In genomic region chr17:73539176-73539575, GRCh38 we compare ENCODE assay signal across 24 cellular contexts.
"Had no signal": no experiment of that assay in that cellular context is flagged by ENCODE, and none has a peak within 500 bp of the region (broad histone marks: within the 10 kb centered on the region; RNA-seq: fewer than 3 reads in every experiment).

No MANE protein-coding gene starts in this region.

- H3K4me1 ChIP-seq: adrenal gland, SJSA1 had no signal

- H3K27ac Mint-ChIP-seq: activated CD4-positive, alpha-beta T cell treated with anti-CD3 and anti-CD28 coated beads for 36 hours; activated CD8-positive, alpha-beta T cell treated with anti-CD3 and anti-CD28 coated beads, Interleukin-2, amount 10 ng/mL, durations not matched to agents 7 days and 5 days; activated naive CD8-positive, alpha-beta T cell treated with anti-CD3 and anti-CD28 coated beads, Interleukin-2, amount 10 ng/mL, durations not matched to agents 7 days and 5 days; IgD-negative memory B cell had no signal

- H3K9me3 ChIP-seq: adrenal gland, SJSA1 had no signal

- H3K27ac ChIP-seq: adrenal gland, SJSA1, VCaP had no signal

- H3K36me3 ChIP-seq: adrenal gland, SJSA1 had no signal

- H3K4me3 ChIP-seq: adrenal gland, SJSA1 had no signal

- H3K9me3 Mint-ChIP-seq: activated naive CD8-positive, alpha-beta T cell treated with anti-CD3 and anti-CD28 coated beads, Interleukin-2, amount 10 ng/mL, durations not matched to agents 7 days and 5 days; IgD-negative memory B cell had no signal

- H3K27me3 Mint-ChIP-seq: activated CD4-positive, alpha-beta T cell treated with anti-CD3 and anti-CD28 coated beads for 36 hours; activated naive CD8-positive, alpha-beta T cell treated with anti-CD3 and anti-CD28 coated beads, Interleukin-2, amount 10 ng/mL, durations not matched to agents 7 days and 5 days; IgD-negative memory B cell had no signal

- DNase-seq: activated CD4-positive, alpha-beta T cell treated with anti-CD3 and anti-CD28 coated beads for 36 hours; activated CD8-positive, alpha-beta memory T cell treated with anti-CD3 and anti-CD28 coated beads, Interleukin-2, amount 50 U/mL, for 48 hours; activated CD8-positive, alpha-beta T cell treated with anti-CD3 and anti-CD28 coated beads, Interleukin-2, amount 10 ng/mL, durations not matched to agents 7 days and 5 days; activated naive CD4-positive, alpha-beta T cell treated with anti-CD3 and anti-CD28 coated beads, Interleukin-2, amount 50 U/mL, for 16 hours; activated naive CD8-positive, alpha-beta T cell treated with anti-CD3 and anti-CD28 coated beads, Interleukin-2, amount 10 ng/mL, durations not matched to agents 7 days and 5 days; activated T-cell treated with anti-CD3 and anti-CD28 coated beads, Interleukin-2, amount 50 U/mL, for 1 hour; adrenal gland; anterior cingulate cortex; KG1; NCI-H1048; NCI-H146; NCI-H187 treated with DMSO at 0.1 percent for 48 hours; NCI-H2081 treated with DMSO at 0.1 percent for 48 hours; NCI-H446; NCI-H526; NCI-H774; NK-92 treated with Interleukin-12 subunit alpha and Interleukin-12 subunit beta, amount 100 ng/mL, for 24 hours; OCI-M1; RPMI8226; SHP77 had no signal

- H3K4me3 Mint-ChIP-seq: activated CD4-positive, alpha-beta T cell treated with anti-CD3 and anti-CD28 coated beads for 36 hours; activated CD8-positive, alpha-beta T cell treated with anti-CD3 and anti-CD28 coated beads, Interleukin-2, amount 10 ng/mL, durations not matched to agents 7 days and 5 days; activated naive CD8-positive, alpha-beta T cell treated with anti-CD3 and anti-CD28 coated beads, Interleukin-2, amount 10 ng/mL, durations not matched to agents 7 days and 5 days had no signal

- H3K36me3 Mint-ChIP-seq: activated naive CD8-positive, alpha-beta T cell treated with anti-CD3 and anti-CD28 coated beads, Interleukin-2, amount 10 ng/mL, durations not matched to agents 7 days and 5 days had no signal

- ATAC-seq: activated CD4-positive, alpha-beta T cell treated with anti-CD3 and anti-CD28 coated beads for 36 hours; activated CD8-positive, alpha-beta T cell treated with anti-CD3 and anti-CD28 coated beads, Interleukin-2, amount 10 ng/mL, durations not matched to agents 7 days and 5 days; Panc1 had no signal

- H3K27me3 ChIP-seq: adrenal gland had no signal
